9 cellular contexts compared by ENCODE assay signal in genomic region chr14:29548948-29549370, GRCh38.
DNase-seq lines count a peak whose midpoint lies in the region; ATAC-seq, FAIRE-seq and TF ChIP-seq lines count a peak whose summit lies in the region.
"Had no signal": no experiment of that assay in that cellular context is flagged by ENCODE, and none has a peak within 500 bp of the region (broad histone marks: within the 10 kb centered on the region; RNA-seq: fewer than 3 reads in every experiment).

No MANE protein-coding gene starts in this region.

- peak; percentile 72 for FAIRE-seq in HTR-8/SVneo (lab: Jason Lieb, UNC)

- TF ChIP-seq CTCF in choroid plexus epithelial cell (conservative IDR thresholded peaks at IDR 0.05; ENCODE audit: low read depth, low read length), result peak; percentile 66
- TF ChIP-seq CTCF in right lobe of liver (IDR thresholded peaks at IDR 0.05), result peak; percentile 52 to 66 (median 55)
- TF ChIP-seq CTCF in CD14-positive monocyte (IDR thresholded peaks at IDR 0.05), result no peak

- H3K9me3 Mint-ChIP-seq in CD14-positive monocyte, result peaks cover 0 to 2% (median 0%) of the 10 kb centered on the region in 7 donors

- H3K27me3 Mint-ChIP-seq in CD14-positive monocyte (ENCODE audit: low read depth in 3 of 3), result no peaks in the 10 kb centered on the region

- no peaks in the 10 kb centered on the region for H3K4me1 ChIP-seq in right lobe of liver

- WGBS in right lobe of liver (ENCODE audit: insufficient coverage, low coverage, low lambda C conversion rate, missing lambda C conversion rate), result 7% methylated on average over 2 of the region's 2 CpGs

- peak; percentile 85 for DNase-seq in DMS 273 (lab: John Stamatoyannopoulos, UW; ENCODE audit: unreplicated experiment)
- DNase-seq in HTR-8/SVneo (ENCODE audit: insufficient read length, low spot score), result peak; percentile 77
- DNase-seq in NCI-H82 (lab: John Stamatoyannopoulos, UW), result peak; percentile 78
- peak; percentile 90 for DNase-seq in choroid plexus epithelial cell (ENCODE audit: low read depth)
- DNase-seq in right lobe of liver, result no peak
- DNase-seq in mesenteric fat pad (ENCODE audit: low spot score), result no peak
- no peak for DNase-seq in CD14-positive monocyte (ENCODE audit: low spot score)

- no peak overlapping the region for H3K27ac ChIP-seq in right lobe of liver
- H3K27ac ChIP-seq: skin epidermis had no signal

- no peaks in the 10 kb centered on the region for H3K36me3 Mint-ChIP-seq in CD14-positive monocyte

- intact Hi-C loops in right lobe of liver (cut with DNase I), result loop anchor here (10.0 kb wide), 2 partner anchors 456 to 666 kb away; no protein-coding TSS in a partner anchor
- intact Hi-C loops in CD14-positive monocyte (cut with micrococcal nuclease), result no loop called here

- H3K4me1 Mint-ChIP-seq in CD14-positive monocyte, result no peaks in the 10 kb centered on the region

- H3K9me3 ChIP-seq in right lobe of liver, result no peaks in the 10 kb centered on the region

- no peak for TF ChIP-seq POLR2A in right lobe of liver (IDR thresholded peaks at IDR 0.05)

- no peaks in the 10 kb centered on the region for H3K27me3 ChIP-seq in right lobe of liver

- no peaks in the 10 kb centered on the region for H3K36me3 ChIP-seq in right lobe of liver

- H3K4me3 ChIP-seq in choroid plexus epithelial cell (ENCODE audit: low read depth, low read length) (no peak overlapping the region), right lobe of liver (no peak overlapping the region)
- H3K4me3 ChIP-seq: skin epidermis had no signal

- H3K27ac Mint-ChIP-seq in CD14-positive monocyte, result no peak overlapping the region

- ATAC-seq in GM21360 (IDR thresholded peaks at IDR 0.05; ENCODE audit: unreplicated experiment), result peak; percentile 80
- ATAC-seq in right lobe of liver, result peak; percentile 82 to 95 (median 92)

- H3K4me3 Mint-ChIP-seq in CD14-positive monocyte, result no peak overlapping the region

Comparison
In these comparisons a context has a peak if more than half of its experiments do, and no peak if none do; other contexts are left out.
1. DNase-seq: peak in DMS 273 (single experiment), HTR-8/SVneo (single experiment), NCI-H82 (single experiment) and choroid plexus epithelial cell (single experiment); none in right lobe of liver (0 of 3), mesenteric fat pad (single experiment) and CD14-positive monocyte (single experiment).
2. intact Hi-C loops: an anchor here in right lobe of liver (10.0 kb wide); none called in CD14-positive monocyte.